ENCODE assay signal across 2 cellular contexts in the genomic region with DNA sequence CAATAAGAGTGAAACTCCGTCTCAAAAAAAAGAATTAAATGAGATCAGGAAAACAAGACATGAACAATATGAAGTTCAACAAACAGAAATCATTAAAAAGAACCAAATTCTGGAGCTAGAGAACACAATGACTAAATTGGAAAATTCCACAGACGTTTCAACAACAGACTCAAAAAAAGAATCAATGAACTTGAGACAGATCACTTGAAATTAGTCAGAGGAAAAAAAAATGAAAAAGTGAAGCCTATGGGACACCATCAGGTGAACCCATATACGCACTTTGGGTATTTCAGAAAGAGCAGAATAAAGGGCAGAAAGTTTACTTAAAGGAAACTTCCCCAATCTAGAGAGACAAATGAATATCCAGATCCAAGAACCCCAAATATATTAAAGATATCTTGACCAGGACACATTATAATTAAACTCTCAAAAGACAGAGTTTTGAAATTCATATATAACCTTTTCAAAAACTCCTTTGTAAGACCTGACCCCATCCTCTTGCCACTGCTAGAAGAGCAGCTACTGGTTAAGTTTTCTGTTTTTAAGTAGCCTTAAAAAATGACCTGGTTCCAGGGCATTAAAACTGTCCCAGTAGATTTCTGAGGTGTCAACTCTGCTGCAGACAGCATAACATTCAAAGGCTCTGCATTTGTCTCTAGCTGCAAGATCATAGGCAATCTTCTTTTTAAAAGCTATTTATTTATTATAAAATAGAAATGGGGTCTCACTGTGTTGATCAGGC.
TF ChIP-seq lines count a peak whose summit lies in the region.

No MANE protein-coding gene starts in this region.

TF ChIP-seq in GM23338, 12 proteins besides CTCF, POLR2A, EP300 and RAD21 (continued from another document):
- no peak for TF ChIP-seq NANOG (IDR thresholded peaks at IDR 0.05; ENCODE audit: borderline replicate concordance)
- TF ChIP-seq POLR2AphosphoS5 (IDR thresholded peaks at IDR 0.05; ENCODE audit: low read depth), result no peak; the same call in 1 of the 2 replicates
- no peak for TF ChIP-seq CREB1 (CRISPR knock-in tag; IDR thresholded peaks at IDR 0.05; ENCODE audit: low read depth)
- TF ChIP-seq JUNB (IDR thresholded peaks at IDR 0.05; ENCODE audit: unreplicated experiment), result no peak
TF ChIP-seq in GM23338: peak in this region for 0.

TF ChIP-seq in WTC11, 78 proteins besides CTCF, POLR2A, EP300 and RAD21 (continued from another document and continues in another):
- TF ChIP-seq, protein P1, sequence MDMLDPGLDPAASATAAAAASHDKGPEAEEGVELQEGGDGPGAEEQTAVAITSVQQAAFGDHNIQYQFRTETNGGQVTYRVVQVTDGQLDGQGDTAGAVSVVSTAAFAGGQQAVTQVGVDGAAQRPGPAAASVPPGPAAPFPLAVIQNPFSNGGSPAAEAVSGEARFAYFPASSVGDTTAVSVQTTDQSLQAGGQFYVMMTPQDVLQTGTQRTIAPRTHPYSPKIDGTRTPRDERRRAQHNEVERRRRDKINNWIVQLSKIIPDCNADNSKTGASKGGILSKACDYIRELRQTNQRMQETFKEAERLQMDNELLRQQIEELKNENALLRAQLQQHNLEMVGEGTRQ (CRISPR knock-in tag; IDR thresholded peaks at IDR 0.05), result no peak
- TF ChIP-seq, protein P2, sequence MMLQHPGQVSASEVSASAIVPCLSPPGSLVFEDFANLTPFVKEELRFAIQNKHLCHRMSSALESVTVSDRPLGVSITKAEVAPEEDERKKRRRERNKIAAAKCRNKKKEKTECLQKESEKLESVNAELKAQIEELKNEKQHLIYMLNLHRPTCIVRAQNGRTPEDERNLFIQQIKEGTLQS (CRISPR knock-in tag; conservative IDR thresholded peaks at IDR 0.05), result no peak
- TF ChIP-seq ATF1 (CRISPR knock-in tag; IDR thresholded peaks at IDR 0.05) (no peak), ESRRA (CRISPR knock-in tag; IDR thresholded peaks at IDR 0.05; ENCODE audit: borderline replicate concordance) (no peak), ELF4 (CRISPR knock-in tag; IDR thresholded peaks at IDR 0.05; ENCODE audit: low read depth) (no peak), HMGA2 (CRISPR knock-in tag; IDR thresholded peaks at IDR 0.05) (no peak), SMAD3 (CRISPR knock-in tag; IDR thresholded peaks at IDR 0.05; ENCODE audit: borderline replicate concordance) (no peak), TEAD1 (CRISPR knock-in tag; IDR thresholded peaks at IDR 0.05) (no peak), TEAD4 (CRISPR knock-in tag; IDR thresholded peaks at IDR 0.05) (no peak), RELA (CRISPR knock-in tag; IDR thresholded peaks at IDR 0.05; ENCODE audit: borderline replicate concordance) (no peak), TCF7 (CRISPR knock-in tag; IDR thresholded peaks at IDR 0.05; ENCODE audit: low read depth) (no peak), JAZF1 (CRISPR knock-in tag; IDR thresholded peaks at IDR 0.05) (no peak), SOX15 (CRISPR knock-in tag; IDR thresholded peaks at IDR 0.05) (no peak), CBFB (CRISPR knock-in tag; IDR thresholded peaks at IDR 0.05; ENCODE audit: low read depth) (no peak), OVOL2 (CRISPR knock-in tag; IDR thresholded peaks at IDR 0.05; ENCODE audit: borderline replicate concordance) (no peak), FOXJ3 (CRISPR knock-in tag; IDR thresholded peaks at IDR 0.05; ENCODE audit: borderline replicate concordance) (no peak), NFATC4 (CRISPR knock-in tag; IDR thresholded peaks at IDR 0.05) (peak; percentile 50; the same call in 1 of the 2 replicates), MYBL2 (CRISPR knock-in tag; IDR thresholded peaks at IDR 0.05) (no peak)
- TF ChIP-seq, protein P3, sequence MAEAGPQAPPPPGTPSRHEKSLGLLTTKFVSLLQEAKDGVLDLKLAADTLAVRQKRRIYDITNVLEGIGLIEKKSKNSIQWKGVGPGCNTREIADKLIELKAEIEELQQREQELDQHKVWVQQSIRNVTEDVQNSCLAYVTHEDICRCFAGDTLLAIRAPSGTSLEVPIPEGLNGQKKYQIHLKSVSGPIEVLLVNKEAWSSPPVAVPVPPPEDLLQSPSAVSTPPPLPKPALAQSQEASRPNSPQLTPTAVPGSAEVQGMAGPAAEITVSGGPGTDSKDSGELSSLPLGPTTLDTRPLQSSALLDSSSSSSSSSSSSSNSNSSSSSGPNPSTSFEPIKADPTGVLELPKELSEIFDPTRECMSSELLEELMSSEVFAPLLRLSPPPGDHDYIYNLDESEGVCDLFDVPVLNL (CRISPR knock-in tag; IDR thresholded peaks at IDR 0.05; ENCODE audit: borderline replicate concordance, low read depth), result no peak
- TF ChIP-seq, protein P4, sequence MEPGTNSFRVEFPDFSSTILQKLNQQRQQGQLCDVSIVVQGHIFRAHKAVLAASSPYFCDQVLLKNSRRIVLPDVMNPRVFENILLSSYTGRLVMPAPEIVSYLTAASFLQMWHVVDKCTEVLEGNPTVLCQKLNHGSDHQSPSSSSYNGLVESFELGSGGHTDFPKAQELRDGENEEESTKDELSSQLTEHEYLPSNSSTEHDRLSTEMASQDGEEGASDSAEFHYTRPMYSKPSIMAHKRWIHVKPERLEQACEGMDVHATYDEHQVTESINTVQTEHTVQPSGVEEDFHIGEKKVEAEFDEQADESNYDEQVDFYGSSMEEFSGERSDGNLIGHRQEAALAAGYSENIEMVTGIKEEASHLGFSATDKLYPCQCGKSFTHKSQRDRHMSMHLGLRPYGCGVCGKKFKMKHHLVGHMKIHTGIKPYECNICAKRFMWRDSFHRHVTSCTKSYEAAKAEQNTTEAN (CRISPR knock-in tag; IDR thresholded peaks at IDR 0.05), result no peak
- TF ChIP-seq, protein P5, sequence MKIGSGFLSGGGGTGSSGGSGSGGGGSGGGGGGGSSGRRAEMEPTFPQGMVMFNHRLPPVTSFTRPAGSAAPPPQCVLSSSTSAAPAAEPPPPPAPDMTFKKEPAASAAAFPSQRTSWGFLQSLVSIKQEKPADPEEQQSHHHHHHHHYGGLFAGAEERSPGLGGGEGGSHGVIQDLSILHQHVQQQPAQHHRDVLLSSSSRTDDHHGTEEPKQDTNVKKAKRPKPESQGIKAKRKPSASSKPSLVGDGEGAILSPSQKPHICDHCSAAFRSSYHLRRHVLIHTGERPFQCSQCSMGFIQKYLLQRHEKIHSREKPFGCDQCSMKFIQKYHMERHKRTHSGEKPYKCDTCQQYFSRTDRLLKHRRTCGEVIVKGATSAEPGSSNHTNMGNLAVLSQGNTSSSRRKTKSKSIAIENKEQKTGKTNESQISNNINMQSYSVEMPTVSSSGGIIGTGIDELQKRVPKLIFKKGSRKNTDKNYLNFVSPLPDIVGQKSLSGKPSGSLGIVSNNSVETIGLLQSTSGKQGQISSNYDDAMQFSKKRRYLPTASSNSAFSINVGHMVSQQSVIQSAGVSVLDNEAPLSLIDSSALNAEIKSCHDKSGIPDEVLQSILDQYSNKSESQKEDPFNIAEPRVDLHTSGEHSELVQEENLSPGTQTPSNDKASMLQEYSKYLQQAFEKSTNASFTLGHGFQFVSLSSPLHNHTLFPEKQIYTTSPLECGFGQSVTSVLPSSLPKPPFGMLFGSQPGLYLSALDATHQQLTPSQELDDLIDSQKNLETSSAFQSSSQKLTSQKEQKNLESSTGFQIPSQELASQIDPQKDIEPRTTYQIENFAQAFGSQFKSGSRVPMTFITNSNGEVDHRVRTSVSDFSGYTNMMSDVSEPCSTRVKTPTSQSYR (CRISPR knock-in tag; IDR thresholded peaks at IDR 0.05), result no peak
- TF ChIP-seq, protein P6, sequence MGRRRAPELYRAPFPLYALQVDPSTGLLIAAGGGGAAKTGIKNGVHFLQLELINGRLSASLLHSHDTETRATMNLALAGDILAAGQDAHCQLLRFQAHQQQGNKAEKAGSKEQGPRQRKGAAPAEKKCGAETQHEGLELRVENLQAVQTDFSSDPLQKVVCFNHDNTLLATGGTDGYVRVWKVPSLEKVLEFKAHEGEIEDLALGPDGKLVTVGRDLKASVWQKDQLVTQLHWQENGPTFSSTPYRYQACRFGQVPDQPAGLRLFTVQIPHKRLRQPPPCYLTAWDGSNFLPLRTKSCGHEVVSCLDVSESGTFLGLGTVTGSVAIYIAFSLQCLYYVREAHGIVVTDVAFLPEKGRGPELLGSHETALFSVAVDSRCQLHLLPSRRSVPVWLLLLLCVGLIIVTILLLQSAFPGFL (CRISPR knock-in tag; IDR thresholded peaks at IDR 0.05; ENCODE audit: borderline replicate concordance), result no peak
- TF ChIP-seq, protein P7, sequence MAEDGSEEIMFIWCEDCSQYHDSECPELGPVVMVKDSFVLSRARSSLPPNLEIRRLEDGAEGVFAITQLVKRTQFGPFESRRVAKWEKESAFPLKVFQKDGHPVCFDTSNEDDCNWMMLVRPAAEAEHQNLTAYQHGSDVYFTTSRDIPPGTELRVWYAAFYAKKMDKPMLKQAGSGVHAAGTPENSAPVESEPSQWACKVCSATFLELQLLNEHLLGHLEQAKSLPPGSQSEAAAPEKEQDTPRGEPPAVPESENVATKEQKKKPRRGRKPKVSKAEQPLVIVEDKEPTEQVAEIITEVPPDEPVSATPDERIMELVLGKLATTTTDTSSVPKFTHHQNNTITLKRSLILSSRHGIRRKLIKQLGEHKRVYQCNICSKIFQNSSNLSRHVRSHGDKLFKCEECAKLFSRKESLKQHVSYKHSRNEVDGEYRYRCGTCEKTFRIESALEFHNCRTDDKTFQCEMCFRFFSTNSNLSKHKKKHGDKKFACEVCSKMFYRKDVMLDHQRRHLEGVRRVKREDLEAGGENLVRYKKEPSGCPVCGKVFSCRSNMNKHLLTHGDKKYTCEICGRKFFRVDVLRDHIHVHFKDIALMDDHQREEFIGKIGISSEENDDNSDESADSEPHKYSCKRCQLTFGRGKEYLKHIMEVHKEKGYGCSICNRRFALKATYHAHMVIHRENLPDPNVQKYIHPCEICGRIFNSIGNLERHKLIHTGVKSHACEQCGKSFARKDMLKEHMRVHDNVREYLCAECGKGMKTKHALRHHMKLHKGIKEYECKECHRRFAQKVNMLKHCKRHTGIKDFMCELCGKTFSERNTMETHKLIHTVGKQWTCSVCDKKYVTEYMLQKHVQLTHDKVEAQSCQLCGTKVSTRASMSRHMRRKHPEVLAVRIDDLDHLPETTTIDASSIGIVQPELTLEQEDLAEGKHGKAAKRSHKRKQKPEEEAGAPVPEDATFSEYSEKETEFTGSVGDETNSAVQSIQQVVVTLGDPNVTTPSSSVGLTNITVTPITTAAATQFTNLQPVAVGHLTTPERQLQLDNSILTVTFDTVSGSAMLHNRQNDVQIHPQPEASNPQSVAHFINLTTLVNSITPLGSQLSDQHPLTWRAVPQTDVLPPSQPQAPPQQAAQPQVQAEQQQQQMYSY (CRISPR knock-in tag; IDR thresholded peaks at IDR 0.05), result no peak
- TF ChIP-seq, protein P8, sequence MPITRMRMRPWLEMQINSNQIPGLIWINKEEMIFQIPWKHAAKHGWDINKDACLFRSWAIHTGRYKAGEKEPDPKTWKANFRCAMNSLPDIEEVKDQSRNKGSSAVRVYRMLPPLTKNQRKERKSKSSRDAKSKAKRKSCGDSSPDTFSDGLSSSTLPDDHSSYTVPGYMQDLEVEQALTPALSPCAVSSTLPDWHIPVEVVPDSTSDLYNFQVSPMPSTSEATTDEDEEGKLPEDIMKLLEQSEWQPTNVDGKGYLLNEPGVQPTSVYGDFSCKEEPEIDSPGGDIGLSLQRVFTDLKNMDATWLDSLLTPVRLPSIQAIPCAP (CRISPR knock-in tag; IDR thresholded peaks at IDR 0.05), result no peak
- TF ChIP-seq, protein P9, sequence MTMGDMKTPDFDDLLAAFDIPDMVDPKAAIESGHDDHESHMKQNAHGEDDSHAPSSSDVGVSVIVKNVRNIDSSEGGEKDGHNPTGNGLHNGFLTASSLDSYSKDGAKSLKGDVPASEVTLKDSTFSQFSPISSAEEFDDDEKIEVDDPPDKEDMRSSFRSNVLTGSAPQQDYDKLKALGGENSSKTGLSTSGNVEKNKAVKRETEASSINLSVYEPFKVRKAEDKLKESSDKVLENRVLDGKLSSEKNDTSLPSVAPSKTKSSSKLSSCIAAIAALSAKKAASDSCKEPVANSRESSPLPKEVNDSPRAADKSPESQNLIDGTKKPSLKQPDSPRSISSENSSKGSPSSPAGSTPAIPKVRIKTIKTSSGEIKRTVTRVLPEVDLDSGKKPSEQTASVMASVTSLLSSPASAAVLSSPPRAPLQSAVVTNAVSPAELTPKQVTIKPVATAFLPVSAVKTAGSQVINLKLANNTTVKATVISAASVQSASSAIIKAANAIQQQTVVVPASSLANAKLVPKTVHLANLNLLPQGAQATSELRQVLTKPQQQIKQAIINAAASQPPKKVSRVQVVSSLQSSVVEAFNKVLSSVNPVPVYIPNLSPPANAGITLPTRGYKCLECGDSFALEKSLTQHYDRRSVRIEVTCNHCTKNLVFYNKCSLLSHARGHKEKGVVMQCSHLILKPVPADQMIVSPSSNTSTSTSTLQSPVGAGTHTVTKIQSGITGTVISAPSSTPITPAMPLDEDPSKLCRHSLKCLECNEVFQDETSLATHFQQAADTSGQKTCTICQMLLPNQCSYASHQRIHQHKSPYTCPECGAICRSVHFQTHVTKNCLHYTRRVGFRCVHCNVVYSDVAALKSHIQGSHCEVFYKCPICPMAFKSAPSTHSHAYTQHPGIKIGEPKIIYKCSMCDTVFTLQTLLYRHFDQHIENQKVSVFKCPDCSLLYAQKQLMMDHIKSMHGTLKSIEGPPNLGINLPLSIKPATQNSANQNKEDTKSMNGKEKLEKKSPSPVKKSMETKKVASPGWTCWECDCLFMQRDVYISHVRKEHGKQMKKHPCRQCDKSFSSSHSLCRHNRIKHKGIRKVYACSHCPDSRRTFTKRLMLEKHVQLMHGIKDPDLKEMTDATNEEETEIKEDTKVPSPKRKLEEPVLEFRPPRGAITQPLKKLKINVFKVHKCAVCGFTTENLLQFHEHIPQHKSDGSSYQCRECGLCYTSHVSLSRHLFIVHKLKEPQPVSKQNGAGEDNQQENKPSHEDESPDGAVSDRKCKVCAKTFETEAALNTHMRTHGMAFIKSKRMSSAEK (CRISPR knock-in tag; IDR thresholded peaks at IDR 0.05; ENCODE audit: borderline replicate concordance), result peak; percentile 17; the same call in 1 of the 2 replicates
- TF ChIP-seq, protein P10, sequence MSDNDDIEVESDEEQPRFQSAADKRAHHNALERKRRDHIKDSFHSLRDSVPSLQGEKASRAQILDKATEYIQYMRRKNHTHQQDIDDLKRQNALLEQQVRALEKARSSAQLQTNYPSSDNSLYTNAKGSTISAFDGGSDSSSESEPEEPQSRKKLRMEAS (CRISPR knock-in tag; IDR thresholded peaks at IDR 0.05), result no peak
- TF ChIP-seq, protein P11, sequence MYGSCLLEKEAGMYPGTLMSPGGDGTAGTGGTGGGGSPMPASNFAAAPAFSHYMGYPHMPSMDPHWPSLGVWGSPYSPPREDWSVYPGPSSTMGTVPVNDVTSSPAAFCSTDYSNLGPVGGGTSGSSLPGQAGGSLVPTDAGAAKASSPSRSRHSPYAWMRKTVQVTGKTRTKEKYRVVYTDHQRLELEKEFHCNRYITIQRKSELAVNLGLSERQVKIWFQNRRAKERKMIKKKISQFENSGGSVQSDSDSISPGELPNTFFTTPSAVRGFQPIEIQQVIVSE (CRISPR knock-in tag; IDR thresholded peaks at IDR 0.05; ENCODE audit: borderline replicate concordance), result no peak
- TF ChIP-seq, protein P12, sequence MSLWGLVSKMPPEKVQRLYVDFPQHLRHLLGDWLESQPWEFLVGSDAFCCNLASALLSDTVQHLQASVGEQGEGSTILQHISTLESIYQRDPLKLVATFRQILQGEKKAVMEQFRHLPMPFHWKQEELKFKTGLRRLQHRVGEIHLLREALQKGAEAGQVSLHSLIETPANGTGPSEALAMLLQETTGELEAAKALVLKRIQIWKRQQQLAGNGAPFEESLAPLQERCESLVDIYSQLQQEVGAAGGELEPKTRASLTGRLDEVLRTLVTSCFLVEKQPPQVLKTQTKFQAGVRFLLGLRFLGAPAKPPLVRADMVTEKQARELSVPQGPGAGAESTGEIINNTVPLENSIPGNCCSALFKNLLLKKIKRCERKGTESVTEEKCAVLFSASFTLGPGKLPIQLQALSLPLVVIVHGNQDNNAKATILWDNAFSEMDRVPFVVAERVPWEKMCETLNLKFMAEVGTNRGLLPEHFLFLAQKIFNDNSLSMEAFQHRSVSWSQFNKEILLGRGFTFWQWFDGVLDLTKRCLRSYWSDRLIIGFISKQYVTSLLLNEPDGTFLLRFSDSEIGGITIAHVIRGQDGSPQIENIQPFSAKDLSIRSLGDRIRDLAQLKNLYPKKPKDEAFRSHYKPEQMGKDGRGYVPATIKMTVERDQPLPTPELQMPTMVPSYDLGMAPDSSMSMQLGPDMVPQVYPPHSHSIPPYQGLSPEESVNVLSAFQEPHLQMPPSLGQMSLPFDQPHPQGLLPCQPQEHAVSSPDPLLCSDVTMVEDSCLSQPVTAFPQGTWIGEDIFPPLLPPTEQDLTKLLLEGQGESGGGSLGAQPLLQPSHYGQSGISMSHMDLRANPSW (CRISPR knock-in tag; conservative IDR thresholded peaks at IDR 0.05; ENCODE audit: low read depth), result no peak
